Comparison of ENCODE assay signal across 9 cellular contexts in the genomic region with DNA sequence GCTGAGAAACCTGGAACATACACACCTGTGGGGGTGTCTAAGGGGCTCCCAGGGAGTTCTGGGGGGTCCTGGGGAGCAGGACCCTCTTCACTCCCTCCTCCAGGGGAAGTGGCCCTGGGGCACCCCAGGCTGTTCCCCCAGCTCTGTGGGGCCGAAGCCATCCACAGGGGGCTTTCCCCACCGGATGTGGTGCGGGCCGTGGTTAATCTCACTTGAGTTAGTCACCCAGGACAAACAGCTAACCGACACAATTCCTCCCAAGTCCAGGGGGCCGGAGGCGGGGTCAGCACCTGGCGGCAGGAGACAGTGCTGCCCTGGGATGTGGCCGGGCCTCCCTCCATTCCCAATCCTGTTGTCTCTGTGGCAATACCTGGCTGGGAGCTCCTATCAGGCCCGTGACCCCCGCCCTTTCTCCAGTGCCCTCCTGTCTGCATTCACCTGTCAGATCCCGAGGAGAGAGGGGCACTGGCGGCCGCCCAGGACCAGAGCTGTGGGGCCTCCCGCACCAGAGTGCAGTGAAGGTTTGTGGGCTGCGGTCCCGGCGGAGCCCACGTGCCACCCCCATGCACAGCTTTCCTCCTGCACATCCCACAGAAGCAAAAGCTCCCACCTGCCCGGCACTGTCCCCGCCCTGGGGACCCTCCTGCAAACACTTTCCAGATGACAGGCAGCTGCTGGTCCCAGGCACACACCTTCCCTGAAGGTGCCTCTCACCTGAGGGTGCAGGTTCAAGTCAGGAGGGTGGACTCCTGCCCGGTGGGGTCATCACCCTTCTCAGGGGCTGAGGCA. TPM values are rescaled to one million over a fixed set of nuclear protein-coding genes. Genes with fewer than 3 reads are reported as not detected.
A peak's percentile ranks its signal among the peaks of the same experiment; 100 is the strongest.
DNase-seq lines count a peak whose midpoint lies in the region; ATAC-seq, FAIRE-seq and TF ChIP-seq lines count a peak whose summit lies in the region.
"Had no signal": no experiment of that assay in that cellular context is flagged by ENCODE, and none has a peak within 500 bp of the region (broad histone marks: within the 10 kb centered on the region; RNA-seq: fewer than 3 reads in every experiment).

No MANE protein-coding gene starts in this region.

- ATAC-seq in activated CD8-positive, alpha-beta T cell treated with anti-CD3 and anti-CD28 coated beads for 36 hours: peak; percentile 49
- ATAC-seq in effector memory CD8-positive, alpha-beta T cell (replicated peaks): no peak
- ATAC-seq in HG03354 (IDR thresholded peaks at IDR 0.05; ENCODE audit: poor library complexity, severe bottlenecking, unreplicated experiment) (no peak), HG02610 (IDR thresholded peaks at IDR 0.05; ENCODE audit: unreplicated experiment) (no peak)

- H3K4me1 ChIP-seq in BLaER1 treated with 17β-estradiol and CSF1 and Interleukin-3, amounts not matched to agents 10 nM and 100 nM: peaks cover 37 to 67% (median 57%) of the 10 kb centered on the region in 10 experiments

- intact Hi-C loops in activated CD8-positive, alpha-beta T cell treated with anti-CD3 and anti-CD28 coated beads for 36 hours (cut with micrococcal nuclease): no loop called here

- peaks cover under 1% of the 10 kb centered on the region for H3K9me3 Mint-ChIP-seq in activated CD8-positive, alpha-beta T cell treated with anti-CD3 and anti-CD28 coated beads for 36 hours
- H3K9me3 Mint-ChIP-seq in effector memory CD8-positive, alpha-beta T cell: no peaks in the 10 kb centered on the region

- no peak for TF ChIP-seq CTCF in activated CD8-positive, alpha-beta T cell treated with anti-CD3 and anti-CD28 coated beads for 36 hours (IDR thresholded peaks at IDR 0.05)

- no peak for FAIRE-seq in frontal cortex (lab: Jason Lieb, UNC)

- peaks cover 0 to 22% (median 7%) of the 10 kb centered on the region in 11 experiments; a peak in 4 of 22 replicates for H4K20me1 ChIP-seq in BLaER1 treated with 17β-estradiol and CSF1 and Interleukin-3, amounts not matched to agents 10 nM and 100 nM

- H3K4me3 ChIP-seq in BLaER1 treated with 17β-estradiol and CSF1 and Interleukin-3, amounts not matched to agents 10 nM and 100 nM: no peak overlapping the region
- H3K4me3 ChIP-seq in H7 (ENCODE audit: insufficient read depth, low read depth, low read length): no peak overlapping the region

- H3K4me3 Mint-ChIP-seq in activated CD8-positive, alpha-beta T cell treated with anti-CD3 and anti-CD28 coated beads for 36 hours: no peak overlapping the region
- no peak overlapping the region for H3K4me3 Mint-ChIP-seq in effector memory CD8-positive, alpha-beta T cell
- H3K4me3 Mint-ChIP-seq: activated CD4-positive, alpha-beta T cell treated with anti-CD3 and anti-CD28 coated beads, Interleukin-2, amount 10 ng/mL, durations not matched to agents 7 days and 5 days had no signal

- H3K27ac Mint-ChIP-seq in activated CD8-positive, alpha-beta T cell treated with anti-CD3 and anti-CD28 coated beads for 36 hours: no peak overlapping the region
- no peak overlapping the region for H3K27ac Mint-ChIP-seq in effector memory CD8-positive, alpha-beta T cell
- H3K27ac Mint-ChIP-seq: activated CD4-positive, alpha-beta T cell treated with anti-CD3 and anti-CD28 coated beads, Interleukin-2, amount 10 ng/mL, durations not matched to agents 7 days and 5 days had no signal

- H3K4me2 ChIP-seq in BLaER1 treated with 17β-estradiol and CSF1 and Interleukin-3, amounts not matched to agents 10 nM and 100 nM: peak overlapping the region; percentile 82 to 94 (median 88)

- peak overlapping the region in 8 of 11 experiments; percentile 4 to 25 (median 14); a peak in 6 of 22 replicates for H3K9ac ChIP-seq in BLaER1 treated with 17β-estradiol and CSF1 and Interleukin-3, amounts not matched to agents 10 nM and 100 nM

- DNase-seq in H7 (peak; percentile 67), kidney glomerular epithelial cell (lab: John Stamatoyannopoulos, UW) (peak; percentile 59), frontal cortex (ENCODE audit: low spot score in 2 of 2) (no peak)
- peak; percentile 74 for DNase-seq in activated CD8-positive, alpha-beta T cell treated with anti-CD3 and anti-CD28 coated beads for 36 hours
- DNase-seq in effector memory CD8-positive, alpha-beta T cell: no peak
- DNase-seq: activated CD4-positive, alpha-beta T cell treated with anti-CD3 and anti-CD28 coated beads, Interleukin-2, amount 10 ng/mL, durations not matched to agents 7 days and 5 days had no signal

- peaks cover 7% of the 10 kb centered on the region for H3K27me3 Mint-ChIP-seq in activated CD8-positive, alpha-beta T cell treated with anti-CD3 and anti-CD28 coated beads for 36 hours
- H3K27me3 Mint-ChIP-seq in effector memory CD8-positive, alpha-beta T cell: peaks cover 0 to 12% of the 10 kb centered on the region in 2 donors

- CTCF ChIA-PET in activated CD8-positive, alpha-beta T cell treated with anti-CD3 and anti-CD28 coated beads for 36 hours (lab: Charles Lee): no interaction called here

- H3K27ac ChIP-seq in BLaER1 treated with 17β-estradiol and CSF1 and Interleukin-3, amounts not matched to agents 10 nM and 100 nM: peak overlapping the region in 7 of 11 experiments; percentile 28 to 57 (median 44); a peak in 11 of 22 replicates

- POLR2A ChIA-PET in activated CD8-positive, alpha-beta T cell treated with anti-CD3 and anti-CD28 coated beads for 36 hours (lab: Charles Lee): interaction anchor here (1.2 kb wide), 1 partner anchor 36 kb away, joined by 3 read pairs; no protein-coding TSS in a partner anchor

- peaks cover 0 to 10% (median 0%) of the 10 kb centered on the region in 11 experiments; a peak in 9 of 22 replicates for H3K9me3 ChIP-seq in BLaER1 treated with 17β-estradiol and CSF1 and Interleukin-3, amounts not matched to agents 10 nM and 100 nM (replicated peaks in 1 of 11)

- H3K27me3 ChIP-seq in BLaER1 treated with 17β-estradiol and CSF1 and Interleukin-3, amounts not matched to agents 10 nM and 100 nM: no peaks in the 10 kb centered on the region
- H3K27me3 ChIP-seq in H7 (ENCODE audit: control insufficient read depth, insufficient read depth, low read length): no peaks in the 10 kb centered on the region

- H3K36me3 Mint-ChIP-seq in activated CD8-positive, alpha-beta T cell treated with anti-CD3 and anti-CD28 coated beads for 36 hours (ENCODE audit: low read depth): no peaks in the 10 kb centered on the region
- no peaks in the 10 kb centered on the region for H3K36me3 Mint-ChIP-seq in effector memory CD8-positive, alpha-beta T cell (ENCODE audit: insufficient read depth)

- no peaks in the 10 kb centered on the region for H3K36me3 ChIP-seq in BLaER1 treated with 17β-estradiol and CSF1 and Interleukin-3, amounts not matched to agents 10 nM and 100 nM
- H3K36me3 ChIP-seq in H7 (replicated peaks; ENCODE audit: control insufficient read depth, insufficient read depth, low read length): no peaks in the 10 kb centered on the region

- peaks cover 5% of the 10 kb centered on the region for H3K4me1 Mint-ChIP-seq in activated CD8-positive, alpha-beta T cell treated with anti-CD3 and anti-CD28 coated beads for 36 hours (ENCODE audit: low read depth)
- peaks cover 0 to 4% of the 10 kb centered on the region in 2 donors for H3K4me1 Mint-ChIP-seq in effector memory CD8-positive, alpha-beta T cell (ENCODE audit: low read depth in 2 of 2)

RNA-seq across cellular contexts. Expression of a gene that starts 5.2 kb away (rescaled TPM):
- not detected in 2 replicates for total RNA-seq in H7 (2014; rRNA removed; shearing (Covaris generic))
- not detected for total RNA-seq in activated CD8-positive, alpha-beta T cell treated with anti-CD3 and anti-CD28 coated beads for 36 hours
- total RNA-seq in frontal cortex: not detected
- total RNA-seq: activated CD4-positive, alpha-beta T cell treated with anti-CD3 and anti-CD28 coated beads, Interleukin-2, amount 10 ng/mL, durations not matched to agents 7 days and 5 days had no signal

Comparison
In these comparisons a context has a peak if more than half of its experiments do, and no peak if none do; other contexts are left out.
1. DNase-seq: peak in H7 (single experiment), activated CD8-positive, alpha-beta T cell treated with anti-CD3 and anti-CD28 coated beads for 36 hours (single experiment) and kidney glomerular epithelial cell (single experiment); none in effector memory CD8-positive, alpha-beta T cell (0 of 3) and frontal cortex (0 of 2).